ENCODE assay signal across 8 cellular contexts in the genomic region with DNA sequence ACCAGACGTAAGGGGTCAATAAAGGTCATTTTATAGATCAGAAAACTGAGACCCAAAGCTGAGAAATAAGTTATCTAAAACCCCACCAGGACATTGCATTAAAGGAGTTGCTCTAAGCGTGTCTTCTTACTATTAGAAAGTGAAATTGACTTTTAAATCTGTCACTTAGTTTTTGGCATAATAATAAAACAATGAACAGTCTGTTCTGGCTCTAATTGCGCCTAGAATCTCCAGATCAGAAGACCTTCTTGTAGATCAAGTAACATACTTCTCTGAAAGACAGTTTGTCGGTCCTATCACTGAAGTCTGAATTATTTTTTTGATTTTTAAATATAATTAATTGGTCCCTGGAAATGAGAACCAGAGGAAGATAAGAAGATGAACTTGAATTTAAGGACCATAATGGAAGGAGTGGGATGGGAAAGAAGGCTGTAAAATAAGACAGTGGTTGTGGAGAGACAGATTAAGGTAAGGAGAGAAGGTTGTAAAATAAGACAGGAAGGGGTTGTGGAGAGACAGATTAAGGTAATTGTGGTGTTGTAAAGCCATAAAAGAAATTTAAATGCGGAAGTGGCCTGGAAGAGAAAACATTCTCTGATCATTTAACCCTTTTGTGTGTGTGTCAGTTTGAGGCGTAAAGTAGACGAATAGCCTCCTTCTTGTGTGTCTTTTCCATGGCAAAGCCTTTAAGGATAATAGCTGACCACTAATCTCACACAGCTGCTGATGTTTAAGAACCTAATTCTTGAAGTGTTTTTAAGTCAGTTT. TPM values are rescaled to one million over a fixed set of nuclear protein-coding genes. Genes with fewer than 3 reads are reported as not detected.
DNase-seq lines count a peak whose midpoint lies in the region; ATAC-seq and TF ChIP-seq lines count a peak whose summit lies in the region.

No MANE protein-coding gene starts in this region.

- no peaks in the 10 kb centered on the region for H3K9me3 ChIP-seq in tibial artery

- H3K4me3 Mint-ChIP-seq in activated T-cell treated with anti-CD3 and anti-CD28 coated beads, Interleukin-2, amount 50 U/mL, for 4 hours, result peak overlapping the region; percentile 78

- no peak for ATAC-seq in activated T-cell treated with anti-CD3 and anti-CD28 coated beads, Interleukin-2, amount 50 U/mL, for 4 hours

- H3K27ac ChIP-seq in tibial artery, result peak overlapping the region; percentile 2 to 34

- TF ChIP-seq CTCF in foreskin fibroblast (IDR thresholded peaks at IDR 0.05; ENCODE audit: low read depth, low read length), result no peak
- no peak for TF ChIP-seq CTCF in tibial artery (IDR thresholded peaks at IDR 0.05)

- intact Hi-C loops in tibial artery (cut with DNase I; ENCODE audit: low total_unique reads), result no loop called here

- H3K36me3 Mint-ChIP-seq in activated T-cell treated with anti-CD3 and anti-CD28 coated beads, Interleukin-2, amount 50 U/mL, for 4 hours (ENCODE audit: insufficient read depth), result peaks cover 8% of the 10 kb centered on the region

- H3K9me3 Mint-ChIP-seq in activated T-cell treated with anti-CD3 and anti-CD28 coated beads, Interleukin-2, amount 50 U/mL, for 4 hours, result no peaks in the 10 kb centered on the region

- H3K36me3 ChIP-seq in tibial artery, result no peaks in the 10 kb centered on the region

- peaks cover 0 to 93% (median 63%) of the 10 kb centered on the region in 4 donors for H3K4me1 ChIP-seq in tibial artery

- H3K4me1 Mint-ChIP-seq in activated T-cell treated with anti-CD3 and anti-CD28 coated beads, Interleukin-2, amount 50 U/mL, for 4 hours (ENCODE audit: low read depth), result peaks cover 88% of the 10 kb centered on the region

- H3K27me3 ChIP-seq in tibial artery, result no peaks in the 10 kb centered on the region

- H3K4me3 ChIP-seq in foreskin fibroblast (ENCODE audit: low read depth in 1 of 2, low read length in 2 of 2), result peak overlapping the region; percentile 32 to 44
- peak overlapping the region; percentile 19 to 25 for H3K4me3 ChIP-seq in tibial artery

- H3K27me3 Mint-ChIP-seq in activated T-cell treated with anti-CD3 and anti-CD28 coated beads, Interleukin-2, amount 50 U/mL, for 4 hours (ENCODE audit: low read depth), result no peaks in the 10 kb centered on the region

- no peak for DNase-seq in activated T-cell treated with anti-CD3 and anti-CD28 coated beads, Interleukin-2, amount 50 U/mL, for 4 hours
- DNase-seq in activated T-cell treated with anti-CD3 and anti-CD28 coated beads for 4 hours (no peak), SW480 (ENCODE audit: low spot score) (peak; percentile 46), foreskin fibroblast (no peak), tibial artery (no peak), NCI-H774 (lab: John Stamatoyannopoulos, UW) (no peak), NCI-H1048 (lab: John Stamatoyannopoulos, UW) (no peak)
- no peak for DNase-seq in activated CD4-positive, CD25-positive, alpha-beta regulatory T cell treated with anti-CD3 and anti-CD28 coated beads, Interleukin-2, amount 50 U/mL, for 72 hours

RNA-seq across cellular contexts. Expression of a gene that starts 20.0 kb away (rescaled TPM):
- 100 to 1,000 TPM; 117 to 131 (median 121) TPM for total RNA-seq in activated T-cell treated with anti-CD3 and anti-CD28 coated beads, Interleukin-2, amount 50 U/mL, for 4 hours
